10 cellular contexts compared by ENCODE assay signal in the genomic region with DNA sequence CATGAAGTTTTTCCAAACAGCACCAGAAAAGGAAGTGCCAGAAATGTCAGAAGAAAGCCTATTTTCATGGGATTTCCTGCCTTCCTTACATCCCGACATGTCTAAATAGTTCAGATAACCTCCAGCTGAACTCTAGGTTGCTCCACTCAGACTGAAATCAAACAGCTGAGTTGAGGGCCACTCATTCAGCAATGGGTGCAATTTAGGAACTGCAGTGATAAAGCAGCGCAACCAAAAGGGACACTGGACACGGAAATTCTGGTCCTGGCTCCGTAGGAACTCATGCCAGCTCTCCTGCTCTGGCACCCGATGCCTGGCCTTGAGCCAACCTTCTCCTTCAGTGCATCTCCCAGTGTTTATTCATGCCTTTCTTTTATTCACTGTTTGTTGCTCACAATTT.
A peak's percentile ranks its signal among the peaks of the same experiment; 100 is the strongest.
DNase-seq lines count a peak whose midpoint lies in the region; ATAC-seq and TF ChIP-seq lines count a peak whose summit lies in the region.
"Had no signal": no experiment of that assay in that cellular context is flagged by ENCODE, and none has a peak within 500 bp of the region (broad histone marks: within the 10 kb centered on the region; RNA-seq: fewer than 3 reads in every experiment).

No MANE protein-coding gene starts in this region.

- no peak overlapping the region for H3K56ac ChIP-seq in mesendoderm (ENCODE audit: low read length)

- H3K4ac ChIP-seq in mesendoderm (ENCODE audit: low read depth, low read length), result peak overlapping the region; percentile 71

- intact Hi-C loops in left ventricle myocardium superior (cut with micrococcal nuclease) (no loop called here), Right ventricle myocardium superior (cut with DNase I) (no loop called here), vagina (cut with DNase I) (no loop called here)

- H3K23ac ChIP-seq in mesendoderm (ENCODE audit: low read length), result peak overlapping the region; percentile 31

- H3K9me3 ChIP-seq in vagina, result no peaks in the 10 kb centered on the region

- no peak overlapping the region for H3K4me2 ChIP-seq in mesendoderm (ENCODE audit: low read length)

- no peak overlapping the region for H2BK15ac ChIP-seq in mesendoderm (replicated peaks; ENCODE audit: low read depth)

- no peaks in the 10 kb centered on the region for H3K79me1 ChIP-seq in mesendoderm (ENCODE audit: low read length)

- H3K4me1 ChIP-seq in mesendoderm (ENCODE audit: control insufficient read depth, low read depth, low read length) (peaks cover 3% of the 10 kb centered on the region), vagina (peaks cover 16% of the 10 kb centered on the region)

- no peak overlapping the region for H4K5ac ChIP-seq in mesendoderm (ENCODE audit: low read length)

- no peak overlapping the region for H4K8ac ChIP-seq in mesendoderm (ENCODE audit: low read depth, low read length)

- H2BK120ac ChIP-seq in mesendoderm (ENCODE audit: low read depth, low read length), result no peak overlapping the region

- H3K79me2 ChIP-seq in mesendoderm (ENCODE audit: control insufficient read depth, insufficient read depth, low read length), result no peaks in the 10 kb centered on the region

- no peak overlapping the region for H2BK5ac ChIP-seq in mesendoderm (ENCODE audit: low read length)

- H3K36me3 ChIP-seq in mesendoderm (ENCODE audit: control insufficient read depth, insufficient read depth, low read length) (no peaks in the 10 kb centered on the region), vagina (no peaks in the 10 kb centered on the region), H7 (replicated peaks; ENCODE audit: control insufficient read depth, insufficient read depth, low read length) (no peaks in the 10 kb centered on the region)

- WGBS in mesendoderm (ENCODE audit: extremely low coverage, insufficient coverage, low lambda C conversion rate), result no CpG with 5 or more reads among the region's 5 CpGs

- H2AK5ac ChIP-seq in mesendoderm (ENCODE audit: low read length), result no peak overlapping the region

- peak; percentile 23 for DNase-seq in left ventricle myocardium superior
- DNase-seq in Right ventricle myocardium superior, result no peak
- DNase-seq in astrocyte of the hippocampus (ENCODE audit: low read depth, low spot score), result peak; percentile 45
- no peak for DNase-seq in mesendoderm
- DNase-seq in vagina (ENCODE audit: extremely low spot score in 2 of 2), result no peak
- DNase-seq in H7, result no peak
- no peak for DNase-seq in hippocampal formation (lab: John Stamatoyannopoulos, UW)
- DNase-seq: activated CD4-positive, CD25-positive, alpha-beta regulatory T cell treated with anti-CD3 and anti-CD28 coated beads, Interleukin-2, amount 50 U/mL, for 72 hours; NCI-H187 treated with DMSO at 0.1 percent for 48 hours had no signal

- TF ChIP-seq CTCF in vagina (IDR thresholded peaks at IDR 0.05), result no peak

- no peak overlapping the region for H3K9ac ChIP-seq in mesendoderm (ENCODE audit: low read length)

- H3K27me3 ChIP-seq in mesendoderm (ENCODE audit: insufficient read depth, low read length, poor library complexity), result no peaks in the 10 kb centered on the region
- H3K27me3 ChIP-seq in vagina, result no peaks in the 10 kb centered on the region
- peaks cover 15% of the 10 kb centered on the region for H3K27me3 ChIP-seq in H7 (ENCODE audit: control insufficient read depth, insufficient read depth, low read length)

- H3K18ac ChIP-seq in mesendoderm (ENCODE audit: low read length), result no peak overlapping the region

- no peak overlapping the region for H3K27ac ChIP-seq in mesendoderm (ENCODE audit: low read depth, low read length)
- no peak overlapping the region for H3K27ac ChIP-seq in vagina

- no peak for TF ChIP-seq POLR2A in vagina (IDR thresholded peaks at IDR 0.05)

- ATAC-seq in left ventricle myocardium superior (no peak), Right ventricle myocardium superior (ENCODE audit: poor library complexity) (no peak), GM19455 (IDR thresholded peaks at IDR 0.05; ENCODE audit: unreplicated experiment) (no peak)

- H3K4me3 ChIP-seq in mesendoderm (ENCODE audit: low read length) (no peak overlapping the region), vagina (peak overlapping the region; percentile 44 to 54), H7 (ENCODE audit: insufficient read depth, low read depth, low read length) (no peak overlapping the region)

Comparison
In these comparisons a context has a peak if more than half of its experiments do, and no peak if none do; other contexts are left out.
1. DNase-seq: peak in left ventricle myocardium superior (single experiment) and astrocyte of the hippocampus (single experiment); none in Right ventricle myocardium superior (single experiment), mesendoderm (single experiment), vagina (0 of 2), H7 (single experiment) and hippocampal formation (0 of 2).
2. H3K4me3 ChIP-seq: peak in vagina (2 of 2); none in mesendoderm (single experiment) and H7 (single experiment).